In genomic region chr2:217090884-217091283, GRCh38 we compare ENCODE assay signal across 2 cellular contexts.
TF ChIP-seq lines count a peak whose summit lies in the region.

No MANE protein-coding gene starts in this region.

TF ChIP-seq in IMR-90, 13 proteins besides CTCF, POLR2A, EP300 and RAD21:
- TF ChIP-seq RCOR1 (IDR thresholded peaks at IDR 0.05; ENCODE audit: insufficient replicate concordance, low read length) (no peak), CEBPB (IDR thresholded peaks at IDR 0.05; ENCODE audit: low read depth, low read length) (no peak)

TF ChIP-seq in K562, 482 proteins besides CTCF, POLR2A, EP300 and RAD21:
- TF ChIP-seq MYBL2 (IDR thresholded peaks at IDR 0.05; ENCODE audit: low read depth) (no peak), MYBL2 (CRISPR knock-in tag; IDR thresholded peaks at IDR 0.05; ENCODE audit: borderline replicate concordance) (no peak), ZNF76 (CRISPR knock-in tag; IDR thresholded peaks at IDR 0.05; ENCODE audit: borderline replicate concordance) (no peak), SIX5 (IDR thresholded peaks at IDR 0.05; ENCODE audit: borderline replicate concordance in 1 of 2, insufficient read depth in 1 of 2, low read depth in 1 of 2, low read length in 2 of 2) (no peak)
